In genomic region chr16:54817432-54817831, GRCh38 we compare ENCODE assay signal across 9 cellular contexts.
DNase-seq lines count a peak whose midpoint lies in the region; FAIRE-seq and TF ChIP-seq lines count a peak whose summit lies in the region.
"Had no signal": no experiment of that assay in that cellular context is flagged by ENCODE, and none has a peak within 500 bp of the region (broad histone marks: within the 10 kb centered on the region; RNA-seq: fewer than 3 reads in every experiment).

No MANE protein-coding gene starts in this region.

- no peak overlapping the region for H3K4ac ChIP-seq in H1 (replicated peaks; ENCODE audit: insufficient read length, low read depth, low read length)

- TF ChIP-seq POLR2A in H1 (IDR thresholded peaks at IDR 0.05; ENCODE audit: control extremely low read depth in 1 of 2, low read depth in 2 of 2, low read length in 2 of 2) = no peak

- no peak overlapping the region for H3K4me3 ChIP-seq in H1 (ENCODE audit: extremely low read depth in 1 of 4, insufficient read depth in 2 of 4, low read depth in 3 of 4, low read length in 4 of 4)

- no peak overlapping the region for H3K14ac ChIP-seq in H1 (ENCODE audit: insufficient read length)

- 88% methylated on average over 10 of the region's 10 CpGs; no CpG with 5 or more reads in 1 of the 2 experiments for WGBS in H1 (ENCODE audit: extremely low coverage in 1 of 2, insufficient coverage in 1 of 2, insufficient read length in 1 of 2, insufficient replicate concordance in 2 of 2, low coverage in 1 of 2, low lambda C conversion rate in 2 of 2, missing lambda C conversion rate in 1 of 2), 2 experiments

- H3K4me1 Mint-ChIP-seq in osteocyte (ENCODE audit: unreplicated experiment) = no peaks in the 10 kb centered on the region
- H3K4me1 Mint-ChIP-seq: activated naive CD4-positive, alpha-beta T cell treated with anti-CD3 and anti-CD28 coated beads, Interleukin-2, amount 10 ng/mL, durations not matched to agents 7 days and 5 days had no signal

- H4K5ac ChIP-seq in H1 (ENCODE audit: insufficient read length, low read depth, low read length) = no peak overlapping the region

- H4K8ac ChIP-seq in H1 (ENCODE audit: extremely low read depth, insufficient read depth, low read length) = no peak overlapping the region

- no peak overlapping the region for H3K27ac Mint-ChIP-seq in osteocyte (ENCODE audit: unreplicated experiment)
- H3K27ac Mint-ChIP-seq: activated naive CD4-positive, alpha-beta T cell treated with anti-CD3 and anti-CD28 coated beads, Interleukin-2, amount 10 ng/mL, durations not matched to agents 7 days and 5 days had no signal

- H2BK5ac ChIP-seq in H1 (ENCODE audit: low read depth, low read length) = no peak overlapping the region

- no peak for FAIRE-seq in H1 (lab: Jason Lieb, UNC)

- no peaks in the 10 kb centered on the region for H3K23me2 ChIP-seq in H1 (ENCODE audit: low read depth, low read length)

- TF ChIP-seq RAD21 in H1 (IDR thresholded peaks at IDR 0.05 in 1 of 2, conservative IDR thresholded peaks at IDR 0.05 in 1 of 2; ENCODE audit: low read depth in 2 of 2, low read length in 2 of 2) = peak; percentile 54 to 57

- no peak overlapping the region for H3K4me3 Mint-ChIP-seq in osteocyte (ENCODE audit: unreplicated experiment)
- H3K4me3 Mint-ChIP-seq: activated naive CD4-positive, alpha-beta T cell treated with anti-CD3 and anti-CD28 coated beads, Interleukin-2, amount 10 ng/mL, durations not matched to agents 7 days and 5 days had no signal

- H3K9ac ChIP-seq in H1 (replicated peaks in 1 of 4; ENCODE audit: extremely low read depth in 1 of 4, low read depth in 3 of 4, low read length in 3 of 4) = no peak overlapping the region

- no peak overlapping the region for H3K4me2 ChIP-seq in H1 (ENCODE audit: insufficient read depth in 1 of 2, low read depth in 2 of 2, low read length in 2 of 2)

- H3K23ac ChIP-seq in H1 (ENCODE audit: insufficient read length) = no peak overlapping the region

- H3K18ac ChIP-seq in H1 (ENCODE audit: extremely low read depth, low read length) = no peak overlapping the region

- no peaks in the 10 kb centered on the region; a peak in 1 of 4 replicates for H3K9me3 ChIP-seq in H1 (ENCODE audit: insufficient read depth in 2 of 2, low read depth in 1 of 2, low read length in 1 of 2)

- no peaks in the 10 kb centered on the region for H3K27me3 ChIP-seq in H1 (replicated peaks in 1 of 4; ENCODE audit: control insufficient read depth in 3 of 4, extremely low read depth in 1 of 4, insufficient read depth in 3 of 4, low read length in 3 of 4)

- H3K56ac ChIP-seq in H1 (replicated peaks; ENCODE audit: insufficient read length, low read depth, low read length) = no peak overlapping the region

- H4K20me1 ChIP-seq in H1 (replicated peaks in 1 of 2; ENCODE audit: control insufficient read depth in 1 of 2, insufficient read depth in 2 of 2, low read length in 2 of 2) = no peaks in the 10 kb centered on the region

- H3K27me3 Mint-ChIP-seq in osteocyte (ENCODE audit: unreplicated experiment) = peaks cover 12% of the 10 kb centered on the region
- H3K27me3 Mint-ChIP-seq: activated naive CD4-positive, alpha-beta T cell treated with anti-CD3 and anti-CD28 coated beads, Interleukin-2, amount 10 ng/mL, durations not matched to agents 7 days and 5 days had no signal

- H3K27ac ChIP-seq in H1 (ENCODE audit: low read depth, low read length) = no peak overlapping the region

- H3K9me3 Mint-ChIP-seq in osteocyte (ENCODE audit: unreplicated experiment) = no peaks in the 10 kb centered on the region
- H3K9me3 Mint-ChIP-seq: activated naive CD4-positive, alpha-beta T cell treated with anti-CD3 and anti-CD28 coated beads, Interleukin-2, amount 10 ng/mL, durations not matched to agents 7 days and 5 days had no signal

- CTCF ChIA-PET in H1 (lab: Charles Lee; ENCODE audit: partially characterized antibody) = interaction anchor here (0.9 to 1.5 kb wide), 5 partner anchors 11 to 548 kb away, joined by 3 read pairs; no protein-coding TSS in a partner anchor

- H3K36me3 Mint-ChIP-seq in osteocyte (ENCODE audit: unreplicated experiment) = no peaks in the 10 kb centered on the region
- H3K36me3 Mint-ChIP-seq: activated naive CD4-positive, alpha-beta T cell treated with anti-CD3 and anti-CD28 coated beads, Interleukin-2, amount 10 ng/mL, durations not matched to agents 7 days and 5 days had no signal

- no peak for TF ChIP-seq EP300 in H1 (IDR thresholded peaks at IDR 0.05; ENCODE audit: borderline replicate concordance in 1 of 2, low read depth in 2 of 2, low read length in 2 of 2)

- no peak overlapping the region for H2BK12ac ChIP-seq in H1 (ENCODE audit: low read depth, low read length)

- H2BK120ac ChIP-seq in H1 (replicated peaks; ENCODE audit: low read depth, low read length) = no peak overlapping the region

- H3K79me2 ChIP-seq in H1 (ENCODE audit: control insufficient read depth in 1 of 2, insufficient read depth in 2 of 2, low read length in 2 of 2) = no peaks in the 10 kb centered on the region

- no peaks in the 10 kb centered on the region for H3K79me1 ChIP-seq in H1 (ENCODE audit: low read depth, low read length)

- DNase-seq in GF-D8 (lab: John Stamatoyannopoulos, UW) (peak; percentile 4), NAMALWA (ENCODE audit: low spot score) (peak; percentile 22), H1 (ENCODE audit: low read depth in 1 of 2, low spot score in 2 of 2) (no peak), osteocyte (ENCODE audit: extremely low spot score, unreplicated experiment) (no peak), NCI-H2081 (lab: John Stamatoyannopoulos, UW) (no peak), germinal center (ENCODE audit: low spot score) (no peak), cerebellum (ENCODE audit: low spot score) (no peak)
- DNase-seq: activated naive CD4-positive, alpha-beta T cell treated with anti-CD3 and anti-CD28 coated beads, Interleukin-2, amount 10 ng/mL, durations not matched to agents 7 days and 5 days; SW 1271 had no signal

- no peak overlapping the region for H2AK5ac ChIP-seq in H1 (ENCODE audit: low read depth, low read length)

- TF ChIP-seq CTCF in H1 (IDR thresholded peaks at IDR 0.05; ENCODE audit: control extremely low read depth in 1 of 3, insufficient read depth in 1 of 3, low read depth in 1 of 3, low read length in 3 of 3) = peak in 2 of 3 experiments; percentile 43 to 46; a peak in 3 of 4 replicates
- TF ChIP-seq CTCF in osteocyte (IDR thresholded peaks at IDR 0.05) = peak; percentile 38

- H3K4me1 ChIP-seq in H1 (replicated peaks in 1 of 4; ENCODE audit: control insufficient read depth in 3 of 4, insufficient read depth in 4 of 4, low read length in 3 of 4) = peaks cover 1 to 10% (median 8%) of the 10 kb centered on the region in 4 experiments; a peak in 4 of 7 replicates

- POLR2A ChIA-PET in H1 (lab: Charles Lee; ENCODE audit: partially characterized antibody) = interaction anchor here (1.4 kb wide), 1 partner anchor 169 kb away, joined by 3 read pairs; no protein-coding TSS in a partner anchor

- H2BK20ac ChIP-seq in H1 (ENCODE audit: low read length) = no peak overlapping the region

- no peaks in the 10 kb centered on the region for H3K36me3 ChIP-seq in H1 (ENCODE audit: control insufficient read depth in 2 of 4, insufficient read depth in 4 of 4, low read length in 3 of 4)

- no peak overlapping the region for H4K91ac ChIP-seq in H1 (replicated peaks; ENCODE audit: insufficient read length, low read length)

- H2BK15ac ChIP-seq in H1 (ENCODE audit: low read length) = no peak overlapping the region

- H2AFZ ChIP-seq in H1 (ENCODE audit: low read length) = no peak overlapping the region

TF ChIP-seq in H1, 55 proteins besides CTCF, POLR2A, EP300 and RAD21 (continues in another document):
- peak; percentile 43; the same call in 1 of the 2 replicates for TF ChIP-seq CEBPB (IDR thresholded peaks at IDR 0.05; ENCODE audit: low read depth, low read length)
- no peak for TF ChIP-seq BRCA1 (IDR thresholded peaks at IDR 0.05; ENCODE audit: low read depth, low read length)

Comparison
In these comparisons a context has a peak if more than half of its experiments do, and no peak if none do; other contexts are left out.
1. DNase-seq: peak in GF-D8 (single experiment) and NAMALWA (single experiment); none in H1 (0 of 2), osteocyte (single experiment), NCI-H2081 (0 of 2), germinal center (single experiment) and cerebellum (single experiment).